In the genomic region with DNA sequence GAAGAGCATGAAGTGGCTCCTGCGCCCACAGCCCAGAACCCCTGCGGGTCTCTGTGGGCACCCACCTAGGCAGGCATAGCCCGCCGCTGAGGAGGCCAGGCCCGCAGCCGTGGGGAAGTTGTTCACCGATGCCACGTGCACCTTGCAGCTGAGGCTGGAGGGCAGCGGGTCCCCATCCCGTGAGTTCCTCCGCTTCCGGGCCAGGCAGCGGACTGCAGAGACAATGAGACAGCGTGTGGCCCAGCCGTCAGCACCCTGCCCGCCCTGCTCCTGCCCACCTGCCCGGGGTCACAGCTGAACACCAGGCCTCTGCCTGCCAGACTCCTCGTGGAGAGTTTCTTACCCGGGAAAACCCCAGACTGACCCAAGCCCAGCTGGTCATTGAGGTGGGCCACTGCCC, we compare ENCODE assay signal across 14 cellular contexts. TPM values are rescaled to one million over a fixed set of nuclear protein-coding genes. Genes with fewer than 3 reads are reported as not detected.
DNase-seq lines count a peak whose midpoint lies in the region; ATAC-seq and TF ChIP-seq lines count a peak whose summit lies in the region.
"Had no signal": no experiment of that assay in that cellular context is flagged by ENCODE, and none has a peak within 500 bp of the region (broad histone marks: within the 10 kb centered on the region; RNA-seq: fewer than 3 reads in every experiment).

No MANE protein-coding gene starts in this region.

- no peaks in the 10 kb centered on the region for H3K9me3 ChIP-seq in BLaER1 treated with 17β-estradiol and CSF1 and Interleukin-3, amounts not matched to agents 10 nM and 100 nM (replicated peaks in 1 of 11)
- H3K9me3 ChIP-seq in OCI-LY1 (ENCODE audit: low read length) (no peaks in the 10 kb centered on the region), neuronal stem cell (replicated peaks in 1 of 2; ENCODE audit: control insufficient read depth in 2 of 2, insufficient read depth in 1 of 2, low read depth in 1 of 2, low read length in 2 of 2) (no peaks in the 10 kb centered on the region)
- H3K9me3 ChIP-seq: BE2C had no signal

- TF ChIP-seq CTCF in OCI-LY1 (IDR thresholded peaks at IDR 0.05; ENCODE audit: low read length): no peak

- H3K18ac ChIP-seq in neuronal stem cell (ENCODE audit: low read length): no peak overlapping the region

- peak overlapping the region; percentile 80 to 100 (median 85) for H3K4me2 ChIP-seq in BLaER1 treated with 17β-estradiol and CSF1 and Interleukin-3, amounts not matched to agents 10 nM and 100 nM
- H3K4me2 ChIP-seq in OCI-LY1 (ENCODE audit: low read length) (peak overlapping the region; percentile 6; the same call in 1 of the 2 replicates), neuronal stem cell (ENCODE audit: insufficient read depth, low read length, poor library complexity, severe bottlenecking) (no peak overlapping the region)

- H2AFZ ChIP-seq in OCI-LY1 (ENCODE audit: low read length): no peak overlapping the region
- H2AFZ ChIP-seq in neuronal stem cell (ENCODE audit: low read length): no peak overlapping the region

- H3K4me3 ChIP-seq in BLaER1 treated with 17β-estradiol and CSF1 and Interleukin-3, amounts not matched to agents 10 nM and 100 nM: no peak overlapping the region
- H3K4me3 ChIP-seq in OCI-LY1 (ENCODE audit: low read depth, low read length, poor library complexity, severe bottlenecking) (no peak overlapping the region), neuronal stem cell (ENCODE audit: low read length in 2 of 2) (no peak overlapping the region)

- ATAC-seq in HG03045 (IDR thresholded peaks at IDR 0.05; ENCODE audit: unreplicated experiment): no peak

- H2BK5ac ChIP-seq in neuronal stem cell (ENCODE audit: low read length): no peak overlapping the region

- H4K91ac ChIP-seq in neuronal stem cell (ENCODE audit: low read depth, low read length, poor library complexity): no peak overlapping the region

- peaks cover 11% of the 10 kb centered on the region for H3K79me2 ChIP-seq in OCI-LY1 (ENCODE audit: insufficient read depth, low read length)

- DNase-seq in neuronal stem cell (ENCODE audit: low spot score): no peak
- no peak for DNase-seq in NOMO-1 treated with DMSO at 0.1 percent for 48 hours (lab: John Stamatoyannopoulos, UW; ENCODE audit: unreplicated experiment)
- no peak for DNase-seq in RPMI8226
- DNase-seq: ACHN; BE2C; CD4-positive, alpha-beta memory T cell; DMS153; DMS79; GDM1; H9 had no signal

- no peak overlapping the region for H3K4ac ChIP-seq in neuronal stem cell (ENCODE audit: low read length)

- H4K20me1 ChIP-seq in BLaER1 treated with 17β-estradiol and CSF1 and Interleukin-3, amounts not matched to agents 10 nM and 100 nM: peaks cover 0 to 60% (median 8%) of the 10 kb centered on the region in 11 experiments; a peak in 12 of 22 replicates
- no peaks in the 10 kb centered on the region for H4K20me1 ChIP-seq in OCI-LY1 (ENCODE audit: insufficient read depth, low read length)

- no peak overlapping the region for H2BK15ac ChIP-seq in neuronal stem cell (ENCODE audit: low read length)

- H3K79me1 ChIP-seq in neuronal stem cell (ENCODE audit: low read depth, low read length): peaks cover 25% of the 10 kb centered on the region

- H3K4me1 ChIP-seq in BLaER1 treated with 17β-estradiol and CSF1 and Interleukin-3, amounts not matched to agents 10 nM and 100 nM: peaks cover 62 to 98% (median 87%) of the 10 kb centered on the region in 10 experiments
- H3K4me1 ChIP-seq in OCI-LY1 (ENCODE audit: insufficient read depth, low read length, severe bottlenecking) (peaks cover 31% of the 10 kb centered on the region), neuronal stem cell (ENCODE audit: control insufficient read depth in 2 of 2, insufficient read depth in 1 of 2, low read depth in 1 of 2, low read length in 2 of 2) (peaks cover 5 to 6% of the 10 kb centered on the region in 2 donors)
- H3K4me1 ChIP-seq: BE2C had no signal

- no peaks in the 10 kb centered on the region for H3K9me2 ChIP-seq in OCI-LY1 (ENCODE audit: low read depth, low read length)

- H3K14ac ChIP-seq in neuronal stem cell (ENCODE audit: low read length): peak overlapping the region; percentile 21

- peaks cover 11 to 52% (median 18%) of the 10 kb centered on the region in 11 experiments; a peak in 19 of 22 replicates for H3K36me3 ChIP-seq in BLaER1 treated with 17β-estradiol and CSF1 and Interleukin-3, amounts not matched to agents 10 nM and 100 nM
- H3K36me3 ChIP-seq in OCI-LY1 (ENCODE audit: insufficient read depth, low read length): peaks cover 43% of the 10 kb centered on the region; the same call in 1 of the 2 replicates
- peaks cover 46 to 86% of the 10 kb centered on the region in 2 donors for H3K36me3 ChIP-seq in neuronal stem cell (replicated peaks in 1 of 2; ENCODE audit: control insufficient read depth in 2 of 2, insufficient read depth in 2 of 2, low read length in 2 of 2)

- H3K9ac ChIP-seq in BLaER1 treated with 17β-estradiol and CSF1 and Interleukin-3, amounts not matched to agents 10 nM and 100 nM: peak overlapping the region; percentile 7 to 71 (median 46); a peak in 18 of 22 replicates
- H3K9ac ChIP-seq in OCI-LY1 (ENCODE audit: low read length): no peak overlapping the region
- H3K9ac ChIP-seq in neuronal stem cell (ENCODE audit: low read depth, low read length, poor library complexity): peak overlapping the region; percentile 60

- WGBS in neuronal stem cell (ENCODE audit: extremely low coverage in 2 of 2, insufficient read length in 2 of 2, insufficient replicate concordance in 1 of 2), 2 donors: no CpG with 5 or more reads among the region's 19 CpGs

- H3F3A ChIP-seq in OCI-LY1 (ENCODE audit: insufficient read depth, low read length): no peaks in the 10 kb centered on the region

- no peak overlapping the region for H2BK120ac ChIP-seq in neuronal stem cell (ENCODE audit: low read depth, low read length)

- no peaks in the 10 kb centered on the region for H3K27me3 ChIP-seq in BLaER1 treated with 17β-estradiol and CSF1 and Interleukin-3, amounts not matched to agents 10 nM and 100 nM
- H3K27me3 ChIP-seq in OCI-LY1 (ENCODE audit: insufficient read depth, low read length): no peaks in the 10 kb centered on the region
- no peaks in the 10 kb centered on the region for H3K27me3 ChIP-seq in neuronal stem cell (ENCODE audit: control insufficient read depth in 3 of 3, insufficient read depth in 3 of 3, low read depth in 1 of 3, low read length in 3 of 3)
- H3K27me3 ChIP-seq: BE2C had no signal

- H2AK5ac ChIP-seq in neuronal stem cell (ENCODE audit: low read depth, low read length): no peak overlapping the region

- H3K23ac ChIP-seq in neuronal stem cell (ENCODE audit: low read depth, low read length, poor library complexity): peak overlapping the region; percentile 73

- peak overlapping the region in 8 of 11 experiments; percentile 11 to 73 (median 52); a peak in 15 of 22 replicates for H3K27ac ChIP-seq in BLaER1 treated with 17β-estradiol and CSF1 and Interleukin-3, amounts not matched to agents 10 nM and 100 nM
- H3K27ac ChIP-seq in OCI-LY1 (ENCODE audit: low read depth, low read length, poor library complexity, severe bottlenecking) (peak overlapping the region; percentile 23), neuronal stem cell (replicated peaks; ENCODE audit: low read length) (no peak overlapping the region)

- H2BK12ac ChIP-seq in neuronal stem cell (ENCODE audit: low read length): no peak overlapping the region

- peak overlapping the region; percentile 82 for H4K8ac ChIP-seq in neuronal stem cell (ENCODE audit: low read depth, low read length)

RNA-seq across cellular contexts. Expression of a gene that starts 5.5 kb away (rescaled TPM):
- polyA plus RNA-seq in neuronal stem cell (2013, experiment 1 of 2): 50.0 TPM
- 51.3 TPM for polyA plus RNA-seq in neuronal stem cell (2013, experiment 2 of 2)

RNA-seq across cellular contexts. Expression of a gene that starts 6.5 kb away (rescaled TPM):
- 74.4 TPM for polyA plus RNA-seq in neuronal stem cell (2013, experiment 1 of 2)
- polyA plus RNA-seq in neuronal stem cell (2013, experiment 2 of 2): 71.9 TPM

RNA-seq across cellular contexts. Expression of a gene that starts 19.0 kb away (rescaled TPM):
- 0.06 TPM for polyA plus RNA-seq in neuronal stem cell (2013, experiment 1 of 2)
- polyA plus RNA-seq in neuronal stem cell (2013, experiment 2 of 2): 0.08 TPM
- polyA plus RNA-seq: CD14-positive monocyte; CD4-positive, alpha-beta memory T cell had no signal

RNA-seq across cellular contexts. Expression of a gene that starts 28.9 kb away (rescaled TPM):
- polyA plus RNA-seq in neuronal stem cell (2013, experiment 1 of 2): 0.50 TPM
- 0.32 TPM for polyA plus RNA-seq in neuronal stem cell (2013, experiment 2 of 2)

RNA-seq across cellular contexts. Expression of a gene that starts 48.8 kb away (rescaled TPM):
- polyA plus RNA-seq in neuronal stem cell (2013, experiment 1 of 2): 20.4 TPM
- 19.1 TPM for polyA plus RNA-seq in neuronal stem cell (2013, experiment 2 of 2)
